ENCODE assay signal across 25 cellular contexts in the genomic region with DNA sequence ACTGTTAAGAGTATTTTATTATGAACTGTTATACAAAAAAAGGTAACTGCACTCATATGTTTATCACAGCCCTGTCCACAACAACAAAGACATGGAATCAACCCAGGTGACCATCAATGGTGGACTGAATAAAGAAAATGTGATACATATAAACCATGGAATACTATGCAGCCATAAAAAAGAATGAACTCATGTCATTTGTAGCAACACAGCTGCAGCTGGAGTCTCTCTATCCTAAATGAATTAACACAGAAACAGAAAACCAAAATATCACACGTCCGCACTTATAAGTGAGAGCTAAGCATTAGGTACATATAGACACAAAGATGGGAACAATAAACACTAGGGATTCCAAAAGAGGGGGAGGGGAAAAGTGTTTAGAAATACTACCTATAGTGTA.
DNase-seq lines count a peak whose midpoint lies in the region; ATAC-seq and TF ChIP-seq lines count a peak whose summit lies in the region.
"Had no signal": no experiment of that assay in that cellular context is flagged by ENCODE, and none has a peak within 500 bp of the region (broad histone marks: within the 10 kb centered on the region; RNA-seq: fewer than 3 reads in every experiment).

No MANE protein-coding gene starts in this region.

- no peak for TF ChIP-seq CTCF in Caco-2 (IDR thresholded peaks at IDR 0.05; ENCODE audit: insufficient read depth in 1 of 2, low read depth in 1 of 2, low read length in 1 of 2, severe bottlenecking in 1 of 2, unreplicated experiment in 1 of 2)
- TF ChIP-seq CTCF in PC-9 (conservative IDR thresholded peaks at IDR 0.05): no peak
- TF ChIP-seq CTCF in chondrocyte (IDR thresholded peaks at IDR 0.05): no peak
- no peak for TF ChIP-seq CTCF in osteocyte (IDR thresholded peaks at IDR 0.05)
- TF ChIP-seq CTCF in uterus (IDR thresholded peaks at IDR 0.05): no peak

- H3K36me3 ChIP-seq in Caco-2 (ENCODE audit: control insufficient read depth, insufficient read depth, low read length): peaks cover 1% of the 10 kb centered on the region; the same call in 1 of the 2 replicates
- H3K36me3 ChIP-seq in PC-9 (ENCODE audit: low read depth): no peaks in the 10 kb centered on the region
- no peaks in the 10 kb centered on the region for H3K36me3 ChIP-seq in uterus

- no peak for TF ChIP-seq POLR2A in uterus (IDR thresholded peaks at IDR 0.05)

- no peak overlapping the region for H2AFZ ChIP-seq in PC-9

- H3F3A ChIP-seq in PC-9 (ENCODE audit: insufficient read depth, low read depth): no peaks in the 10 kb centered on the region

- intact Hi-C loops in Caco-2 (cut with micrococcal nuclease; ENCODE audit: unreplicated experiment): loop anchor here (2.0 kb wide), 1 partner anchor 278 kb away; no protein-coding TSS in a partner anchor
- intact Hi-C loops in PC-9 (cut with micrococcal nuclease; ENCODE audit: unreplicated experiment): no loop called here
- intact Hi-C loops in uterus (cut with DNase I; ENCODE audit: low total_unique reads): no loop called here

- no peak overlapping the region for H3K4me2 ChIP-seq in PC-9
- H3K4me2 ChIP-seq: BLaER1 had no signal

- peaks cover 15% of the 10 kb centered on the region for H3K9me3 Mint-ChIP-seq in Caco-2 (ENCODE audit: unreplicated experiment)
- H3K9me3 Mint-ChIP-seq in chondrocyte (ENCODE audit: low read depth): peaks cover 7% of the 10 kb centered on the region
- no peaks in the 10 kb centered on the region for H3K9me3 Mint-ChIP-seq in osteocyte (ENCODE audit: unreplicated experiment)

- CTCF ChIA-PET in Caco-2 (lab: Charles Lee) (no interaction called here), PC-9 (lab: Charles Lee) (interaction anchor here (0.6 kb wide), 1 partner anchor 12 kb away, joined by 3 read pairs; no protein-coding TSS in a partner anchor)

- no peaks in the 10 kb centered on the region for H3K79me2 ChIP-seq in PC-9 (ENCODE audit: low read depth)

- H3K4me3 ChIP-seq in Caco-2 (ENCODE audit: low read depth, low read length) (no peak overlapping the region), PC-9 (no peak overlapping the region), uterus (no peak overlapping the region)
- H3K4me3 ChIP-seq: BLaER1, MG63, SJCRH30 had no signal

- H3K27ac Mint-ChIP-seq in Caco-2 (ENCODE audit: unreplicated experiment) (peak overlapping the region; percentile 39), chondrocyte (ENCODE audit: unreplicated experiment) (peak overlapping the region; percentile 78), osteocyte (ENCODE audit: unreplicated experiment) (peak overlapping the region; percentile 75)

- H3K27me3 Mint-ChIP-seq in Caco-2 (ENCODE audit: insufficient read depth, unreplicated experiment) (no peaks in the 10 kb centered on the region), chondrocyte (ENCODE audit: low read depth) (no peaks in the 10 kb centered on the region), osteocyte (ENCODE audit: unreplicated experiment) (no peaks in the 10 kb centered on the region)

- H3K4me3 Mint-ChIP-seq in Caco-2 (ENCODE audit: unreplicated experiment) (no peak overlapping the region), chondrocyte (ENCODE audit: unreplicated experiment) (no peak overlapping the region), osteocyte (ENCODE audit: unreplicated experiment) (no peak overlapping the region)
- H3K4me3 Mint-ChIP-seq: CD4-positive, CD25-positive, alpha-beta regulatory T cell had no signal

- peaks cover 82% of the 10 kb centered on the region for H3K36me3 Mint-ChIP-seq in Caco-2 (ENCODE audit: insufficient read depth, unreplicated experiment)
- peaks cover 9% of the 10 kb centered on the region for H3K36me3 Mint-ChIP-seq in chondrocyte (ENCODE audit: low read depth)
- H3K36me3 Mint-ChIP-seq in osteocyte (ENCODE audit: unreplicated experiment): peaks cover 34% of the 10 kb centered on the region
- H3K36me3 Mint-ChIP-seq: CD4-positive, CD25-positive, alpha-beta regulatory T cell had no signal

- no peaks in the 10 kb centered on the region for H3K4me1 ChIP-seq in Caco-2
- H3K4me1 ChIP-seq in PC-9 (replicated peaks; ENCODE audit: insufficient read depth): 0 out of 2 replicates have a peak, but pooled peaks cover 5% of the 10 kb centered on the region
- H3K4me1 ChIP-seq in uterus: no peaks in the 10 kb centered on the region
- H3K4me1 ChIP-seq: SJCRH30 had no signal

- POLR2A ChIA-PET in Caco-2 (lab: Charles Lee) (interaction anchor here (1.2 kb wide), 1 partner anchor 9 kb away, joined by 6 read pairs; no protein-coding TSS in a partner anchor), PC-9 (lab: Charles Lee; ENCODE audit: unreplicated experiment) (interaction anchor here (0.7 kb wide), 1 partner anchor 25 kb away, joined by 3 read pairs; no protein-coding TSS in a partner anchor)

- no peak for ATAC-seq in GM21717 (IDR thresholded peaks at IDR 0.05; ENCODE audit: unreplicated experiment)
- ATAC-seq: HepG2, PC-3, Right ventricle myocardium inferior, SK-N-SH treated with all-trans-retinoic acid at 6 μM for 48 hours had no signal

- no peaks in the 10 kb centered on the region for H3K27me3 ChIP-seq in Caco-2 (replicated peaks; ENCODE audit: control insufficient read depth, insufficient read depth, low read length)
- H3K27me3 ChIP-seq in PC-9 (ENCODE audit: insufficient read depth, low read depth): no peaks in the 10 kb centered on the region
- H3K27me3 ChIP-seq in uterus: no peaks in the 10 kb centered on the region
- H3K27me3 ChIP-seq: BLaER1, MG63, SJCRH30 had no signal

- no peaks in the 10 kb centered on the region for H3K9me2 ChIP-seq in PC-9 (ENCODE audit: insufficient read depth)

- H3K4me1 Mint-ChIP-seq in Caco-2 (ENCODE audit: low read depth, unreplicated experiment) (peaks cover 32% of the 10 kb centered on the region), chondrocyte (ENCODE audit: low read depth) (peaks cover 44% of the 10 kb centered on the region), osteocyte (ENCODE audit: unreplicated experiment) (peaks cover 45% of the 10 kb centered on the region)
- H3K4me1 Mint-ChIP-seq: CD4-positive, CD25-positive, alpha-beta regulatory T cell had no signal

- BruUV-seq in Caco-2 (replicated peaks; lab: Mats Ljungman, UMichigan): no TSS peak
- BruUV-seq in PC-9 (replicated peaks; lab: Mats Ljungman, UMichigan): no TSS peak

- H3K9me3 ChIP-seq in Caco-2 (peaks cover 8% of the 10 kb centered on the region; the same call in 1 of the 2 replicates), PC-9 (ENCODE audit: insufficient read depth, low read depth) (no peaks in the 10 kb centered on the region), uterus (no peaks in the 10 kb centered on the region)
- H3K9me3 ChIP-seq: BLaER1, MG63, SJCRH30 had no signal

- DNase-seq in Caco-2 (no peak), PC-9 (no peak), chondrocyte (ENCODE audit: low spot score) (no peak), osteocyte (ENCODE audit: extremely low spot score, unreplicated experiment) (no peak), HuH-7 (ENCODE audit: low spot score) (no peak), uterus (no peak)
- DNase-seq: CD4-positive, CD25-positive, alpha-beta regulatory T cell; DMS79 treated with DMSO at 0.1 percent for 48 hours; GF-D8; H7; MG63; NCI-H1105 treated with DMSO at 0.1 percent for 48 hours; NCI-H146; NCI-H1930; NCI-H2107; NCI-H524 treated with DMSO at 0.1 percent for 48 hours; NCI-H774; NK-92 treated with Interleukin-12 subunit alpha and Interleukin-12 subunit beta, amount 100 ng/mL, for 24 hours; SJCRH30 had no signal

- H3K27ac ChIP-seq in PC-9: 0 out of 2 replicates have a peak overlapping the region, but pooled peaks have one; percentile 21
- H3K27ac ChIP-seq in uterus: no peak overlapping the region
- H3K27ac ChIP-seq: BLaER1, SJCRH30 had no signal

- H4K20me1 ChIP-seq in PC-9 (ENCODE audit: insufficient read depth): no peaks in the 10 kb centered on the region
